23 cellular contexts compared by ENCODE assay signal in genomic region chr4:128186623-128187022, GRCh38.
"Had no signal": no experiment of that assay in that cellular context is flagged by ENCODE, and none has a peak within 500 bp of the region (broad histone marks: within the 10 kb centered on the region; RNA-seq: fewer than 3 reads in every experiment).

No MANE protein-coding gene starts in this region.

- H3K9me3 ChIP-seq: esophagus muscularis mucosa, gastroesophageal sphincter, left lung, lower lobe of right lung, mucosa of descending colon had no signal

- H3K27ac ChIP-seq: coronary artery, esophagus muscularis mucosa, foreskin keratinocyte, gastroesophageal sphincter, heart left ventricle, hepatocyte, left lung, lower lobe of right lung had no signal

- H3K79me2 ChIP-seq: hepatocyte had no signal

- H3K4me3 Mint-ChIP-seq: effector memory CD8-positive, alpha-beta T cell; memory B cell; mesothelial cell of epicardium; naive B cell had no signal

- H3K4me3 ChIP-seq: coronary artery, esophagus muscularis mucosa, gastroesophageal sphincter, heart left ventricle, hepatocyte, left lung, lower lobe of right lung, mucosa of descending colon had no signal

- H3K27me3 Mint-ChIP-seq: effector memory CD8-positive, alpha-beta T cell; memory B cell; naive B cell had no signal

- FAIRE-seq: colon, endothelial cell of umbilical vein, frontal cortex, islet of Langerhans, keratinocyte had no signal

- H3K9me3 Mint-ChIP-seq: effector memory CD8-positive, alpha-beta T cell; naive B cell had no signal

- H3K27ac Mint-ChIP-seq: effector memory CD8-positive, alpha-beta T cell; memory B cell; mesothelial cell of epicardium; naive B cell had no signal

- H2AFZ ChIP-seq: hepatocyte had no signal

- H3K4me2 ChIP-seq: hepatocyte had no signal

- ATAC-seq: effector memory CD8-positive, alpha-beta T cell; foreskin keratinocyte; gastroesophageal sphincter; left cardiac atrium; left lung; left ventricle myocardium superior; lower lobe of right lung; mucosa of descending colon had no signal

- H3K36me3 ChIP-seq: left lung, lower lobe of right lung had no signal

- H3K27me3 ChIP-seq: esophagus muscularis mucosa, foreskin keratinocyte, gastroesophageal sphincter, heart left ventricle, hepatocyte, left lung had no signal

- DNase-seq: dermis blood vessel endothelial cell; effector CD8-positive, alpha-beta T cell; effector memory CD8-positive, alpha-beta T cell; foreskin keratinocyte; heart left ventricle; hypothalamus; left cardiac atrium; left lung; left ventricle myocardium superior; lower lobe of right lung; mucosa of descending colon; naive B cell had no signal

- H3K4me1 ChIP-seq: foreskin keratinocyte, lower lobe of right lung had no signal
